In the genomic region with DNA sequence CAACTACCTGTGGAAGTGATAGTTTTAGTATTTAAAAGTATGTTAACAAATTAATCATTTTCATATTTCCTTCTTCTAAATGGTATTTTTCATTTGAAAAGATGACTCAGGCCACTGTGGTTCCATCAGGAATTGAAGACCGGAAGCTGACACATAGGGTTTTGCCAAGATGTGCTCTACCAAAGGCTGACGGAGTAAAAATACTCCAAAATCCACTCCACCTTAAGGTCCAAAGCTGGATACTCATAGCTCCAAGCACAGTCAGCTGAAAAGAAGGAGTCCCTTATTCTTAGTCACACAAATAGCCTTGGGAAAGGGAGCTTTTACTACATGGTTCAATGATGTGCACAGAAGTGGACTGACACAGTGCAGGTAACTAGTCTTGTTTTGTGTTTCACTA, we compare ENCODE assay signal across 11 cellular contexts.
"Had no signal": no experiment of that assay in that cellular context is flagged by ENCODE, and none has a peak within 500 bp of the region (broad histone marks: within the 10 kb centered on the region; RNA-seq: fewer than 3 reads in every experiment).

No MANE protein-coding gene starts in this region.

- H3K4me1 ChIP-seq: esophagus squamous epithelium, heart right ventricle, sigmoid colon, tibial nerve had no signal

- H3K36me3 ChIP-seq: esophagus squamous epithelium, heart right ventricle, sigmoid colon, tibial nerve had no signal

- H3K4me1 Mint-ChIP-seq: activated B cell treated with CpG ODN at 0.5 μM for 24 hours; stimulated activated naive B cell treated with anti-CD40 and anti-IgM and Interleukin-4, amounts not matched to agents 10 μg/mL and 1 μg/mL and 100 μg/mL, for 72 hours had no signal

- H3K27me3 ChIP-seq: esophagus squamous epithelium, heart right ventricle, sigmoid colon, tibial nerve had no signal

- H3K4me3 ChIP-seq: esophagus squamous epithelium, heart right ventricle, sigmoid colon, tibial nerve had no signal

- H3K9me3 Mint-ChIP-seq: activated B cell treated with CpG ODN at 0.5 μM for 24 hours; endodermal cell; stimulated activated naive B cell treated with anti-CD40 and anti-IgM and Interleukin-4, amounts not matched to agents 10 μg/mL and 1 μg/mL and 100 μg/mL, for 72 hours had no signal

- DNase-seq: activated B cell treated with CpG ODN at 0.5 μM for 24 hours; activated CD4-positive, alpha-beta T cell treated with anti-CD3 and anti-CD28 coated beads, Interleukin-2, amount 50 U/mL, for 1 hour; activated naive CD4-positive, alpha-beta T cell treated with anti-CD3 and anti-CD28 coated beads, Interleukin-2, amount 50 U/mL, for 16 hours; activated T-cell treated with anti-CD3 and anti-CD28 coated beads, Interleukin-2, amount 50 U/mL, for 1 hour; endodermal cell; esophagus squamous epithelium; heart right ventricle; sigmoid colon; stimulated activated CD4-positive, alpha-beta T cell treated with anti-CD3 and anti-CD28 coated beads, Interleukin-2, amount 100 ng/mL, for 24 hours; stimulated activated naive B cell treated with anti-CD40 and anti-IgM and Interleukin-4, amounts not matched to agents 10 μg/mL and 1 μg/mL and 100 μg/mL, for 72 hours had no signal

- H3K36me3 Mint-ChIP-seq: stimulated activated naive B cell treated with anti-CD40 and anti-IgM and Interleukin-4, amounts not matched to agents 10 μg/mL and 1 μg/mL and 100 μg/mL, for 72 hours had no signal

- H3K27ac Mint-ChIP-seq: activated B cell treated with CpG ODN at 0.5 μM for 24 hours; endodermal cell; stimulated activated naive B cell treated with anti-CD40 and anti-IgM and Interleukin-4, amounts not matched to agents 10 μg/mL and 1 μg/mL and 100 μg/mL, for 72 hours had no signal

- ATAC-seq: heart right ventricle; stimulated activated naive B cell treated with anti-CD40 and anti-IgM and Interleukin-4, amounts not matched to agents 10 μg/mL and 1 μg/mL and 100 μg/mL, for 72 hours had no signal

- H3K27ac ChIP-seq: esophagus squamous epithelium, heart right ventricle, sigmoid colon, tibial nerve had no signal

- H3K9me3 ChIP-seq: esophagus squamous epithelium, heart right ventricle, sigmoid colon, tibial nerve had no signal

- H3K27me3 Mint-ChIP-seq: activated B cell treated with CpG ODN at 0.5 μM for 24 hours; stimulated activated naive B cell treated with anti-CD40 and anti-IgM and Interleukin-4, amounts not matched to agents 10 μg/mL and 1 μg/mL and 100 μg/mL, for 72 hours had no signal

- H3K4me3 Mint-ChIP-seq: activated B cell treated with CpG ODN at 0.5 μM for 24 hours; endodermal cell; stimulated activated naive B cell treated with anti-CD40 and anti-IgM and Interleukin-4, amounts not matched to agents 10 μg/mL and 1 μg/mL and 100 μg/mL, for 72 hours had no signal
